ENCODE assay signal across 10 cellular contexts in the genomic region with DNA sequence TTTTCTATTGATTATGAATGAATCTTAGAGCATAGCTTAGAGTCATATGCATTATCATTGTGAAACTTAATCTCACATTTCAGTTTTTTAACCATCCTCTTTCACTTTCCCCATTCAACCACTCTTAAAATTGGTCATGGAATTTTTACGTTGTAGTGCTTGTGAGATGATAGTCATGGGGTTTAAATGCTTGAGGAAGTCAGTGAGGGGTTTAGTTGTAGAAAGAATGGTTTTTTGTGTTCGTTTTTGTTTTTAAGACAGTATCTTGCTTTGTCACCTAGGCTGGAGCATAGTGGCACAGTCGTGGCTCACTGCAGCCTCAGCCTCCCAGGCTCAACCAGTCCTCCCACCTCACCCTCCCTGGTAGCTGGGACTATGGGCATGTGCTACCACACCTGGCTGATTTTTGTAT. TPM values are rescaled to one million over a fixed set of nuclear protein-coding genes. Genes with fewer than 3 reads are reported as not detected.
A peak's percentile ranks its signal among the peaks of the same experiment; 100 is the strongest.
DNase-seq lines count a peak whose midpoint lies in the region; ATAC-seq and TF ChIP-seq lines count a peak whose summit lies in the region.
"Had no signal": no experiment of that assay in that cellular context is flagged by ENCODE, and none has a peak within 500 bp of the region (broad histone marks: within the 10 kb centered on the region; RNA-seq: fewer than 3 reads in every experiment).

No MANE protein-coding gene starts in this region.

- CTCF ChIA-PET in activated CD8-positive, alpha-beta T cell treated with anti-CD3 and anti-CD28 coated beads, Interleukin-2, amount 10 ng/mL, durations not matched to agents 7 days and 5 days (lab: Charles Lee), result interaction anchor here (0.9 to 2.5 kb wide), 3 partner anchors 10 to 159 kb away, joined by 4 to 9 read pairs (median 5); no protein-coding TSS in a partner anchor
- CTCF ChIA-PET in HEK293T (lab: Yijun Ruan, JAX), result no interaction called here

- no peak for TF ChIP-seq EP300 in gastroesophageal sphincter (IDR thresholded peaks at IDR 0.05)

- H3K9me3 Mint-ChIP-seq in activated CD8-positive, alpha-beta T cell treated with anti-CD3 and anti-CD28 coated beads, Interleukin-2, amount 10 ng/mL, durations not matched to agents 7 days and 5 days (ENCODE audit: insufficient read depth), result no peaks in the 10 kb centered on the region
- H3K9me3 Mint-ChIP-seq: brain had no signal

- peak; percentile 66 for ATAC-seq in HG02973 (IDR thresholded peaks at IDR 0.05; ENCODE audit: unreplicated experiment)
- ATAC-seq in activated CD8-positive, alpha-beta T cell treated with anti-CD3 and anti-CD28 coated beads, Interleukin-2, amount 10 ng/mL, durations not matched to agents 7 days and 5 days, result peak; percentile 72
- ATAC-seq in stimulated activated naive CD8-positive, alpha-beta T cell treated with anti-CD3 and anti-CD28 coated beads, Interleukin-15, Interleukin-2, amounts not matched to agents 100 U/mL and 50 U/mL, for 24 hours, result peak; percentile 83
- no peak for ATAC-seq in gastroesophageal sphincter

- no peaks in the 10 kb centered on the region for H3K9me3 ChIP-seq in gastroesophageal sphincter

- no peaks in the 10 kb centered on the region for H3K27me3 ChIP-seq in gastroesophageal sphincter

- TF ChIP-seq POLR2A in gastroesophageal sphincter (IDR thresholded peaks at IDR 0.05), result no peak

- no peak for TF ChIP-seq CTCF in gastroesophageal sphincter (IDR thresholded peaks at IDR 0.05)

- H3K27ac Mint-ChIP-seq in activated CD8-positive, alpha-beta T cell treated with anti-CD3 and anti-CD28 coated beads, Interleukin-2, amount 10 ng/mL, durations not matched to agents 7 days and 5 days, result peak overlapping the region; percentile 23

- H3K4me1 Mint-ChIP-seq in activated CD8-positive, alpha-beta T cell treated with anti-CD3 and anti-CD28 coated beads, Interleukin-2, amount 10 ng/mL, durations not matched to agents 7 days and 5 days (ENCODE audit: low read depth), result peaks cover 42% of the 10 kb centered on the region

- H3K4me1 ChIP-seq in gastroesophageal sphincter, result peaks cover 0 to 58% (median 5%) of the 10 kb centered on the region in 3 donors

- peak; percentile 32 to 44 for DNase-seq in activated CD4-positive, alpha-beta T cell treated with anti-CD3 and anti-CD28 coated beads, Interleukin-2, amount 50 U/mL, for 48 hours
- DNase-seq in activated CD4-positive, alpha-beta T cell treated with anti-CD3 and anti-CD28 coated beads, Interleukin-2, amount 50 U/mL, for 1 hour, result no peak
- DNase-seq in activated CD8-positive, alpha-beta T cell treated with anti-CD3 and anti-CD28 coated beads, Interleukin-2, amount 10 ng/mL, durations not matched to agents 7 days and 5 days, result no peak
- DNase-seq in stimulated activated naive CD8-positive, alpha-beta T cell treated with anti-CD3 and anti-CD28 coated beads, Interleukin-15, Interleukin-2, amounts not matched to agents 100 U/mL and 50 U/mL, for 24 hours, result peak; percentile 41
- no peak for DNase-seq in AG08395 (ENCODE audit: low spot score)
- no peak for DNase-seq in HEK293T (ENCODE audit: extremely low spot score)
- DNase-seq: small intestine had no signal

- POLR2A ChIA-PET in activated CD8-positive, alpha-beta T cell treated with anti-CD3 and anti-CD28 coated beads, Interleukin-2, amount 10 ng/mL, durations not matched to agents 7 days and 5 days (lab: Charles Lee), result interaction anchor here (0.6 to 2.9 kb wide), 6 partner anchors 8 to 76 kb away, joined by 3 to 16 read pairs (median 3); partner anchors contain the start of gene UGCG
- POLR2A ChIA-PET in HEK293T (lab: Yijun Ruan, JAX), result no interaction called here

- H3K4me3 Mint-ChIP-seq in activated CD8-positive, alpha-beta T cell treated with anti-CD3 and anti-CD28 coated beads, Interleukin-2, amount 10 ng/mL, durations not matched to agents 7 days and 5 days, result peak overlapping the region; percentile 4
- H3K4me3 Mint-ChIP-seq: brain had no signal

- H3K36me3 ChIP-seq in gastroesophageal sphincter, result peaks cover 0 to 18% of the 10 kb centered on the region in 2 donors

- peaks cover 55% of the 10 kb centered on the region for H3K36me3 Mint-ChIP-seq in activated CD8-positive, alpha-beta T cell treated with anti-CD3 and anti-CD28 coated beads, Interleukin-2, amount 10 ng/mL, durations not matched to agents 7 days and 5 days (ENCODE audit: low read depth)

- no peak overlapping the region for H3K27ac ChIP-seq in gastroesophageal sphincter

- H3K27me3 Mint-ChIP-seq in activated CD8-positive, alpha-beta T cell treated with anti-CD3 and anti-CD28 coated beads, Interleukin-2, amount 10 ng/mL, durations not matched to agents 7 days and 5 days (ENCODE audit: low read depth), result no peaks in the 10 kb centered on the region
- H3K27me3 Mint-ChIP-seq: brain had no signal

- no peak overlapping the region for H3K4me3 ChIP-seq in gastroesophageal sphincter

- WGBS in gastroesophageal sphincter (ENCODE audit: low coverage in 1 of 2), 2 donors, result 67 to 89% methylated on average over 1 to 3 of the region's 3 CpGs

TF ChIP-seq in HEK293T, 16 proteins besides CTCF, POLR2A, EP300 and RAD21:
- TF ChIP-seq, protein P1, sequence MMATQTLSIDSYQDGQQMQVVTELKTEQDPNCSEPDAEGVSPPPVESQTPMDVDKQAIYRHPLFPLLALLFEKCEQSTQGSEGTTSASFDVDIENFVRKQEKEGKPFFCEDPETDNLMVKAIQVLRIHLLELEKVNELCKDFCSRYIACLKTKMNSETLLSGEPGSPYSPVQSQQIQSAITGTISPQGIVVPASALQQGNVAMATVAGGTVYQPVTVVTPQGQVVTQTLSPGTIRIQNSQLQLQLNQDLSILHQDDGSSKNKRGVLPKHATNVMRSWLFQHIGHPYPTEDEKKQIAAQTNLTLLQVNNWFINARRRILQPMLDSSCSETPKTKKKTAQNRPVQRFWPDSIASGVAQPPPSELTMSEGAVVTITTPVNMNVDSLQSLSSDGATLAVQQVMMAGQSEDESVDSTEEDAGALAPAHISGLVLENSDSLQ (IDR thresholded peaks at IDR 0.05), result no peak
- no peak for TF ChIP-seq ELF4 (IDR thresholded peaks at IDR 0.05)
- TF ChIP-seq FOXK2 (IDR thresholded peaks at IDR 0.05), result no peak
- TF ChIP-seq CTBP1 (IDR thresholded peaks at IDR 0.05; ENCODE audit: borderline replicate concordance), result no peak
- TF ChIP-seq NFRKB (IDR thresholded peaks at IDR 0.05), result no peak
- no peak for TF ChIP-seq LEF1 (IDR thresholded peaks at IDR 0.05; ENCODE audit: borderline replicate concordance)
- TF ChIP-seq TARDBP (IDR thresholded peaks at IDR 0.05), result no peak
- no peak for TF ChIP-seq HDGF (IDR thresholded peaks at IDR 0.05; ENCODE audit: borderline replicate concordance)
- TF ChIP-seq FOXM1 (IDR thresholded peaks at IDR 0.05; ENCODE audit: borderline replicate concordance), result no peak
- TF ChIP-seq ZNF384 (IDR thresholded peaks at IDR 0.05), result no peak

RNA-seq across cellular contexts. Expression of gene UGCG, which starts 19.6 kb away (rescaled TPM):
- 10 to 100 TPM; 24.6 to 25.4 TPM for total RNA-seq in activated CD8-positive, alpha-beta T cell treated with anti-CD3 and anti-CD28 coated beads, Interleukin-2, amount 10 ng/mL, durations not matched to agents 7 days and 5 days
- 10 to 100 TPM; 30.0 to 52.6 (median 43.2) TPM for total RNA-seq in gastroesophageal sphincter

Comparison
In these comparisons a context has a peak if more than half of its experiments do, and no peak if none do; other contexts are left out.
1. DNase-seq: peak in activated CD4-positive, alpha-beta T cell treated with anti-CD3 and anti-CD28 coated beads, Interleukin-2, amount 50 U/mL, for 48 hours (2 of 2) and stimulated activated naive CD8-positive, alpha-beta T cell treated with anti-CD3 and anti-CD28 coated beads, Interleukin-15, Interleukin-2, amounts not matched to agents 100 U/mL and 50 U/mL, for 24 hours (single experiment); none in activated CD4-positive, alpha-beta T cell treated with anti-CD3 and anti-CD28 coated beads, Interleukin-2, amount 50 U/mL, for 1 hour (single experiment), activated CD8-positive, alpha-beta T cell treated with anti-CD3 and anti-CD28 coated beads, Interleukin-2, amount 10 ng/mL, durations not matched to agents 7 days and 5 days (single experiment), AG08395 (single experiment) and HEK293T (single experiment).